ENCODE assay signal across 17 cellular contexts in genomic region chr3:31661993-31662392, GRCh38.
"Had no signal": no experiment of that assay in that cellular context is flagged by ENCODE, and none has a peak within 500 bp of the region (broad histone marks: within the 10 kb centered on the region; RNA-seq: fewer than 3 reads in every experiment).

No MANE protein-coding gene starts in this region.

- DNase-seq: activated CD4-positive, alpha-beta T cell treated with anti-CD3 and anti-CD28 coated beads, Interleukin-2, amount 50 U/mL, for 4 hours; activated naive CD4-positive, alpha-beta T cell treated with Interleukin-2 at 50 U/mL for 16 hours; activated T-cell treated with anti-CD3 and anti-CD28 coated beads for 4 hours; anterior cingulate cortex; brain microvascular endothelial cell; effector memory CD4-positive, alpha-beta T cell; foreskin melanocyte; kidney glomerular epithelial cell; left ventricle myocardium superior; mesendoderm; nucleus accumbens; stimulated activated CD4-positive, alpha-beta T cell treated with anti-CD3 and anti-CD28 coated beads, Interleukin-2, amount 100 ng/mL, for 48 hours; stimulated activated naive CD4-positive, alpha-beta T cell; tibial artery had no signal

- H3K4me3 Mint-ChIP-seq: central memory CD8-positive, alpha-beta T cell; nephron had no signal

- ATAC-seq: activated CD4-positive, CD25-positive, alpha-beta regulatory T cell treated with anti-CD3 and anti-CD28 coated beads, Interleukin-2, amount 50 U/mL, for 24 hours; left ventricle myocardium superior had no signal

- H3K4me1 Mint-ChIP-seq: central memory CD8-positive, alpha-beta T cell had no signal
